1 cellular context compared by ENCODE assay signal in genomic region chr11:118820412-118821357, GRCh38.
TF ChIP-seq lines count a peak whose summit lies in the region.

No MANE protein-coding gene starts in this region.

TF ChIP-seq in GM12878, 131 proteins besides CTCF, POLR2A, EP300 and RAD21 (continued from another document and continues in another):
- TF ChIP-seq USF2 (IDR thresholded peaks at IDR 0.05; ENCODE audit: borderline replicate concordance, low read depth, low read length) (no peak), BRCA1 (IDR thresholded peaks at IDR 0.05; ENCODE audit: low read depth, low read length) (no peak), ZNF207 (IDR thresholded peaks at IDR 0.05; ENCODE audit: borderline replicate concordance) (no peak), TAF1 (IDR thresholded peaks at IDR 0.05; ENCODE audit: borderline replicate concordance, low read depth, low read length) (peak; percentile 47; the same call in 1 of the 2 replicates), SUZ12 (IDR thresholded peaks at IDR 0.05; ENCODE audit: unreplicated experiment) (no peak), RB1 (IDR thresholded peaks at IDR 0.05; ENCODE audit: borderline replicate concordance) (no peak), BHLHE40 (IDR thresholded peaks at IDR 0.05; ENCODE audit: borderline replicate concordance in 1 of 2, low read depth in 2 of 2, low read length in 1 of 2) (peak; percentile 80 to 82), ZBED1 (IDR thresholded peaks at IDR 0.05; ENCODE audit: borderline replicate concordance) (peak; percentile 94; the same call in 1 of the 2 replicates), E4F1 (IDR thresholded peaks at IDR 0.05; ENCODE audit: borderline replicate concordance, partially characterized antibody) (no peak), NBN (IDR thresholded peaks at IDR 0.05) (peak; percentile 92; the same call in 1 of the 2 replicates), ZSCAN29 (IDR thresholded peaks at IDR 0.05) (peak; percentile 44; the same call in 1 of the 2 replicates), RELA (IDR thresholded peaks at IDR 0.05; ENCODE audit: borderline replicate concordance, partially characterized antibody) (peak; percentile 93), HCFC1 (IDR thresholded peaks at IDR 0.05; ENCODE audit: low read length) (no peak), SP1 (IDR thresholded peaks at IDR 0.05; ENCODE audit: low read depth, low read length) (peak; percentile 88), NR2C1 (IDR thresholded peaks at IDR 0.05) (no peak), GABPA (IDR thresholded peaks at IDR 0.05; ENCODE audit: low read depth) (peak; percentile 58; the same call in 1 of the 2 replicates), POU2F2 (IDR thresholded peaks at IDR 0.05; ENCODE audit: borderline replicate concordance, low read depth, low read length) (peak; percentile 100), IRF3 (IDR thresholded peaks at IDR 0.05) (no peak), PML (IDR thresholded peaks at IDR 0.05; ENCODE audit: low read length) (peak; percentile 84), ESRRA (IDR thresholded peaks at IDR 0.05; ENCODE audit: low read length) (peak; percentile 95; the same call in 1 of the 2 replicates), NFXL1 (IDR thresholded peaks at IDR 0.05; ENCODE audit: borderline replicate concordance) (no peak), HDGF (IDR thresholded peaks at IDR 0.05) (peak; percentile 66; the same call in 1 of the 2 replicates), ATF3 (IDR thresholded peaks at IDR 0.05; ENCODE audit: borderline replicate concordance, extremely low read depth, low read depth, low read length) (no peak), PBX3 (IDR thresholded peaks at IDR 0.05; ENCODE audit: insufficient replicate concordance, low read depth, low read length) (peak; percentile 67), ZBTB40 (IDR thresholded peaks at IDR 0.05; ENCODE audit: borderline replicate concordance) (no peak; the same call in 1 of the 2 replicates), ZNF274 (IDR thresholded peaks at IDR 0.05; ENCODE audit: insufficient read depth, insufficient read length) (no peak), SREBF1 (IDR thresholded peaks at IDR 0.05; ENCODE audit: low read length) (no peak), ASH2L (IDR thresholded peaks at IDR 0.05; ENCODE audit: borderline replicate concordance, low read depth) (peak; percentile 63; the same call in 1 of the 2 replicates), SMAD1 (IDR thresholded peaks at IDR 0.05; ENCODE audit: low read depth, partially characterized antibody) (no peak), ZBTB4 (CRISPR knock-in tag; IDR thresholded peaks at IDR 0.05) (0 out of 2 replicates have a peak, but pooled peaks have one; percentile 39), MYC (IDR thresholded peaks at IDR 0.05; ENCODE audit: insufficient read depth, insufficient read length, insufficient replicate concordance, low read length, severe bottlenecking) (no peak), RBBP5 (conservative IDR thresholded peaks at IDR 0.05) (no peak), CBX3 (IDR thresholded peaks at IDR 0.05; ENCODE audit: borderline replicate concordance, low read depth) (no peak), PKNOX1 (IDR thresholded peaks at IDR 0.05) (peak; percentile 93), RUNX3 (IDR thresholded peaks at IDR 0.05; ENCODE audit: low read length) (peak; percentile 88), MTA3 (IDR thresholded peaks at IDR 0.05; ENCODE audit: borderline replicate concordance, low read length) (peak; percentile 96), NFIC (IDR thresholded peaks at IDR 0.05; ENCODE audit: low read depth, low read length) (peak; percentile 97), IRF5 (IDR thresholded peaks at IDR 0.05; ENCODE audit: borderline replicate concordance) (no peak), RELB (IDR thresholded peaks at IDR 0.05; ENCODE audit: low read depth) (peak; percentile 99), EZH2 (IDR thresholded peaks at IDR 0.05; ENCODE audit: borderline replicate concordance, control insufficient read depth, low read depth, low read length) (no peak), PAX8 (IDR thresholded peaks at IDR 0.05) (no peak), WRNIP1 (IDR thresholded peaks at IDR 0.05; ENCODE audit: borderline replicate concordance, low read depth, low read length) (no peak), RAD51 (IDR thresholded peaks at IDR 0.05) (no peak), ZNF217 (IDR thresholded peaks at IDR 0.05) (no peak; the same call in 1 of the 2 replicates), CBX5 (IDR thresholded peaks at IDR 0.05; ENCODE audit: low read depth) (no peak), NRF1 (conservative IDR thresholded peaks at IDR 0.05; ENCODE audit: low read depth, low read length) (no peak), MTA2 (IDR thresholded peaks at IDR 0.05; ENCODE audit: low read depth) (peak; percentile 95), STAT1 (conservative IDR thresholded peaks at IDR 0.05) (no peak), SUPT20H (IDR thresholded peaks at IDR 0.05; ENCODE audit: borderline replicate concordance, control insufficient read depth, low read depth, low read length) (no peak), KAT2A (conservative IDR thresholded peaks at IDR 0.05; ENCODE audit: control insufficient read depth, low read depth, low read length) (no peak)
